In the genomic region with DNA sequence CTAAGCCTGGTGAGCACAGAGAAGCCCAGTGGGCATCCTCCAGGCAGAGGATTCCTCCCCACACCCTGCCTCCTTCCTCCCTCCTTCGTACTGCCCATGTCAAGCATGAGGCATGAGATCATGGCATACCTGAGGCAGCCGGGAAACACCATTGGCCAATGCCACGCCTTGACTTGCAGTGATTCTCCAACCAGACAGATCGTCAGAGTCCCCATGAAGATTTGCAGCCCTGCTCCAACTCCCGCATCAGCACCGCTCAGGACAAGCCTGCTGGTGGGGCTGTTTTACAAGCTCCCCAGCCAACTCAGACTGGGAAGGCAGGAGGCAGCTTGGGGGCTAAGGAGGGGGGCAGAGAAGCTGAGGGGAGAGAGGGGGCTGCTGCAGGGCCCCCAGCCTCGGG, we compare ENCODE assay signal across 16 cellular contexts. TPM values are rescaled to one million over a fixed set of nuclear protein-coding genes. Genes with fewer than 3 reads are reported as not detected.
DNase-seq lines count a peak whose midpoint lies in the region; ATAC-seq, FAIRE-seq and TF ChIP-seq lines count a peak whose summit lies in the region.
"Had no signal": no experiment of that assay in that cellular context is flagged by ENCODE, and none has a peak within 500 bp of the region (broad histone marks: within the 10 kb centered on the region; RNA-seq: fewer than 3 reads in every experiment).

No MANE protein-coding gene starts in this region.

- no peak for TF ChIP-seq POLR2A in HCT116 (IDR thresholded peaks at IDR 0.05; ENCODE audit: borderline replicate concordance, extremely low read depth, insufficient read depth, insufficient read length)

- H2AFZ ChIP-seq in HCT116 (ENCODE audit: low read depth, low read length, poor library complexity, severe bottlenecking) = no peak overlapping the region

- H3K9me3 ChIP-seq in HCT116 (ENCODE audit: control insufficient read depth in 1 of 2, insufficient read depth in 1 of 2, low read depth in 1 of 2, low read length in 2 of 2) (no peaks in the 10 kb centered on the region), ascending aorta (no peaks in the 10 kb centered on the region)

- H3K9ac ChIP-seq in HCT116 (ENCODE audit: low read length) = no peak overlapping the region

- POLR2A ChIA-PET in HCT116 (lab: Charles Lee) = no interaction called here

- CTCF ChIA-PET in HCT116 (lab: Charles Lee) = no interaction called here

- intact Hi-C loops in HCT116 (cut with micrococcal nuclease) (no loop called here), ascending aorta (cut with DNase I) (no loop called here)

- H3K4me3 ChIP-seq in HCT116 (replicated peaks in 1 of 2; ENCODE audit: low read depth in 1 of 2, low read length in 2 of 2) (no peak overlapping the region), ascending aorta (no peak overlapping the region)
- H3K4me3 ChIP-seq: cardiac muscle cell, skin epidermis had no signal

- H3K4me1 ChIP-seq in HCT116 (ENCODE audit: control insufficient read depth in 1 of 2, insufficient read depth in 2 of 2, low read length in 2 of 2) (peaks cover 2 to 28% of the 10 kb centered on the region in 2 experiments), ascending aorta (no peaks in the 10 kb centered on the region)

- H3K9me2 ChIP-seq in HCT116 (ENCODE audit: insufficient read depth) = no peaks in the 10 kb centered on the region

- no TSS peak for BruUV-seq in HCT116 (replicated peaks; lab: Mats Ljungman, UMichigan)

- H3K36me3 ChIP-seq in HCT116 (ENCODE audit: control insufficient read depth in 1 of 2, insufficient read depth in 2 of 2, low read length in 2 of 2) (no peaks in the 10 kb centered on the region), ascending aorta (no peaks in the 10 kb centered on the region)
- H3K36me3 ChIP-seq: cardiac muscle cell had no signal

- H3K4me2 ChIP-seq in HCT116 (ENCODE audit: low read length) = 0 out of 2 replicates have a peak overlapping the region, but pooled peaks have one; percentile 12

- no peaks in the 10 kb centered on the region for H3K79me2 ChIP-seq in HCT116 (ENCODE audit: insufficient read depth, low read length)

- TF ChIP-seq CTCF in 22Rv1 (IDR thresholded peaks at IDR 0.05) = 0 out of 2 replicates have a peak, but pooled peaks have one; percentile 5
- no peak for TF ChIP-seq CTCF in HCT116 (IDR thresholded peaks at IDR 0.05 in 2 of 3, conservative IDR thresholded peaks at IDR 0.05 in 1 of 3; ENCODE audit: borderline replicate concordance in 1 of 3, insufficient read depth in 1 of 3, low read depth in 2 of 3, low read length in 2 of 3)
- no peak for TF ChIP-seq CTCF in ascending aorta (IDR thresholded peaks at IDR 0.05)

- H3K27me3 ChIP-seq in HCT116 (ENCODE audit: insufficient read depth, low read length) = no peaks in the 10 kb centered on the region
- H3K27me3 ChIP-seq in ascending aorta = no peaks in the 10 kb centered on the region
- H3K27me3 ChIP-seq: cardiac muscle cell had no signal

- no peak for TF ChIP-seq RAD21 in HCT116 (IDR thresholded peaks at IDR 0.05; ENCODE audit: low read depth)

- no peak for FAIRE-seq in GM19239 (lab: Jason Lieb, UNC)
- FAIRE-seq: endometrium had no signal

- peak; percentile 57; the same call in 1 of the 2 replicates for ATAC-seq in HCT116
- no peak for ATAC-seq in GM21390 (IDR thresholded peaks at IDR 0.05; ENCODE audit: unreplicated experiment)

- H4K20me1 ChIP-seq in HCT116 (ENCODE audit: insufficient read depth) = no peaks in the 10 kb centered on the region

- H3K27ac ChIP-seq in 22Rv1 (no peak overlapping the region), HCT116 (ENCODE audit: low read depth, low read length) (no peak overlapping the region), ascending aorta (no peak overlapping the region)
- H3K27ac ChIP-seq: cardiac muscle cell had no signal

- DNase-seq in HCT116 (ENCODE audit: low read depth, low spot score) = peak; percentile 32
- DNase-seq in SK-N-DZ (ENCODE audit: low spot score) = peak; percentile 29
- DNase-seq in islet precursor cell = peak; percentile 96
- DNase-seq in ascending aorta (ENCODE audit: low spot score in 2 of 2) = no peak
- DNase-seq in GM19239 (ENCODE audit: insufficient read length, low spot score) = no peak
- no peak for DNase-seq in GM19240 (ENCODE audit: insufficient read length, low spot score)
- DNase-seq: activated B cell treated with CpG ODN at 0.5 μM for 24 hours; activated naive CD4-positive, alpha-beta T cell treated with anti-CD3 and anti-CD28 coated beads, Interleukin-2, amount 10 ng/mL, durations not matched to agents 7 days and 5 days; DMS153 had no signal

- RAD21 ChIA-PET in HCT116 (lab: Charles Lee; ENCODE audit: low non-redundant PET in 1 of 2, low total read pairs in 2 of 2, uncharacterized antibody in 2 of 2, unreplicated experiment in 2 of 2) = no interaction called here

TF ChIP-seq in HCT116, 20 proteins besides CTCF, POLR2A, EP300 and RAD21:
- TF ChIP-seq EGR1 (IDR thresholded peaks at IDR 0.05; ENCODE audit: low read depth) = no peak
- no peak for TF ChIP-seq CEBPB (IDR thresholded peaks at IDR 0.05; ENCODE audit: low read depth)
- TF ChIP-seq EZH2 (IDR thresholded peaks at IDR 0.05) = no peak
- TF ChIP-seq ZNF274 (IDR thresholded peaks at IDR 0.05; ENCODE audit: low read depth, low read length) = no peak
- TF ChIP-seq ZBTB33 (IDR thresholded peaks at IDR 0.05; ENCODE audit: extremely low read depth, insufficient replicate concordance, low read length) = no peak
- TF ChIP-seq YY1 (IDR thresholded peaks at IDR 0.05; ENCODE audit: extremely low read depth, insufficient replicate concordance, low read depth, low read length) = no peak
- no peak for TF ChIP-seq REST (IDR thresholded peaks at IDR 0.05; ENCODE audit: low read depth)
- TF ChIP-seq FOSL1 (IDR thresholded peaks at IDR 0.05; ENCODE audit: low read depth) = no peak
- TF ChIP-seq CBX3 (IDR thresholded peaks at IDR 0.05; ENCODE audit: low read depth) = no peak
- TF ChIP-seq TCF7L2 (IDR thresholded peaks at IDR 0.05; ENCODE audit: borderline replicate concordance, extremely low read depth, insufficient read depth, insufficient read length) = no peak

RNA-seq across cellular contexts. Expression of gene KRT16, which starts 2.9 kb away (rescaled TPM):
- total RNA-seq in HCT116 (2021; ENCODE audit: unreplicated experiment) = 0.61 TPM
- polyA plus RNA-seq in HCT116 (2012) = 3.0 and 4.7 TPM in 2 replicates
- polyA plus RNA-seq in SK-N-DZ (2014; cell fraction: cytosol; rRNA removed) = 1.2 TPM in 1 of 2 replicates, not detected in the other
- polyA plus RNA-seq in SK-N-DZ (2014; cell fraction: nucleus; rRNA removed) = 0.71 TPM in 1 of 2 replicates, not detected in the other
- 31.9 TPM for total RNA-seq in ascending aorta
- total RNA-seq: activated B cell treated with CpG ODN at 0.5 μM for 24 hours, cardiac muscle cell had no signal

RNA-seq across cellular contexts. Expression of gene KRT17, which starts 8.9 kb away (rescaled TPM):
- total RNA-seq in HCT116 (2021; ENCODE audit: unreplicated experiment) (not detected), ascending aorta (14.8 TPM)
- 0.20 and 0.25 TPM in 2 replicates for polyA plus RNA-seq in HCT116 (2012)
- 4.2 and 10.1 TPM in 2 replicates for polyA plus RNA-seq in SK-N-DZ (2014; cell fraction: cytosol; rRNA removed)
- 7.1 and 8.4 TPM in 2 replicates for polyA plus RNA-seq in SK-N-DZ (2014; cell fraction: nucleus; rRNA removed)
- total RNA-seq: activated B cell treated with CpG ODN at 0.5 μM for 24 hours, cardiac muscle cell had no signal

RNA-seq across cellular contexts. Expression of gene KRT14, which starts 28.8 kb away (rescaled TPM):
- not detected for total RNA-seq in HCT116 (2021; ENCODE audit: unreplicated experiment)
- polyA plus RNA-seq in HCT116 (2012) = 0.09 and 0.30 TPM in 2 replicates
- polyA plus RNA-seq in SK-N-DZ (2014; cell fraction: cytosol; rRNA removed) = not detected in 2 replicates
- polyA plus RNA-seq in SK-N-DZ (2014; cell fraction: nucleus; rRNA removed) = not detected in 2 replicates
- 10.3 TPM for total RNA-seq in ascending aorta
- total RNA-seq: activated B cell treated with CpG ODN at 0.5 μM for 24 hours, cardiac muscle cell, kidney epithelial cell, osteocyte had no signal

RNA-seq across cellular contexts. Expression of gene KRT9, which starts 43.6 kb away (rescaled TPM):
- total RNA-seq in HCT116 (2021; ENCODE audit: unreplicated experiment) (0.15 TPM), ascending aorta (not detected)
- 0.14 and 0.18 TPM in 2 replicates for polyA plus RNA-seq in HCT116 (2012)
- 0.27 TPM in 1 of 2 replicates, not detected in the other for polyA plus RNA-seq in SK-N-DZ (2014; cell fraction: cytosol; rRNA removed)
- 1.6 TPM in 1 of 2 replicates, not detected in the other for polyA plus RNA-seq in SK-N-DZ (2014; cell fraction: nucleus; rRNA removed)
- total RNA-seq: activated B cell treated with CpG ODN at 0.5 μM for 24 hours, cardiac muscle cell, kidney epithelial cell had no signal
- polyA plus RNA-seq: cardiac muscle cell had no signal

Comparison
In these comparisons a context has a peak if more than half of its experiments do, and no peak if none do; other contexts are left out.
1. DNase-seq: peak in HCT116 (single experiment), SK-N-DZ (single experiment) and islet precursor cell (single experiment); none in ascending aorta (0 of 2), GM19239 (single experiment) and GM19240 (single experiment).
2. RNA of gene KRT16, which starts 2.9 kb away (total RNA-seq): 31.9 TPM in ascending aorta (single experiment); 0.61 TPM in HCT116 (single experiment); every median in the first group is over 10 times any median in the second.
3. RNA of gene KRT17, which starts 8.9 kb away (total RNA-seq): 14.8 TPM in ascending aorta (single experiment); not detected in HCT116 (single experiment); every median in the first group is over 10 times any median in the second.
4. RNA of gene KRT14, which starts 28.8 kb away (total RNA-seq): 10.3 TPM in ascending aorta (single experiment); not detected in HCT116 (single experiment); every median in the first group is over 10 times any median in the second.